Comparison of ENCODE assay signal across 16 cellular contexts in the genomic region with DNA sequence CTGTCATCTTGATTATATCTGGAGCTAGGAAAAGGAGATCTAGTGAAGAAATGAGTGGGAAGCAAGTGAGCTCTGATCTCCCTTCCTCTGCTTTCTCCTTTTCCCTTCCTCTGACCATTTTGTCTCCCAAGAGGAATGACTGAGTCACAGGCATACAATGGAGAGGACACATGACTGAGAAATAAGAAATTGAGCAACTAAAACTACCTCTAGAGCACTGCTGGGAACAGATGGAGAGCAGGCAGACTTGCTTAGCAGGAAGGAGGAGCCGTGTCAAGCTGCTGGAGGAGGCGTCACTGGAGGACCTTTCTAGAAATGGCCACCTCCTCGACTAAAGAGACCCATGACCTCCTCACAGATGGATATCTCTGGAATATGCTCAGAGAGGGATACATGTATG.
DNase-seq lines count a peak whose midpoint lies in the region; ATAC-seq and TF ChIP-seq lines count a peak whose summit lies in the region.
"Had no signal": no experiment of that assay in that cellular context is flagged by ENCODE, and none has a peak within 500 bp of the region (broad histone marks: within the 10 kb centered on the region; RNA-seq: fewer than 3 reads in every experiment).

No MANE protein-coding gene starts in this region.

- no peak overlapping the region for H3K23ac ChIP-seq in IMR-90 (ENCODE audit: low read depth, low read length)

- H3K4me2 ChIP-seq in IMR-90 (ENCODE audit: low read depth, low read length), result no peak overlapping the region

- intact Hi-C loops in IMR-90 (cut with micrococcal nuclease) (no loop called here), dorsolateral prefrontal cortex (cut with DNase I) (loop anchor here in 1 of 2 donors (5.0 to 10.0 kb wide), 2 partner anchors 108 to 165 kb away; a partner anchor contains a TSS), left lung (cut with DNase I) (no loop called here)

- POLR2A ChIA-PET in IMR-90 (lab: Charles Lee; ENCODE audit: unreplicated experiment), result no interaction called here

- no peak overlapping the region for H3K9ac ChIP-seq in IMR-90 (ENCODE audit: low read depth, low read length)

- no peaks in the 10 kb centered on the region for H4K20me1 ChIP-seq in IMR-90 (ENCODE audit: insufficient read depth, low read length)

- H3K27me3 ChIP-seq in IMR-90 (ENCODE audit: control insufficient read depth, insufficient read depth, low read length) (no peaks in the 10 kb centered on the region), dorsolateral prefrontal cortex (no peaks in the 10 kb centered on the region), left lung (no peaks in the 10 kb centered on the region)

- no peak overlapping the region for H3K4ac ChIP-seq in IMR-90 (ENCODE audit: low read depth, low read length)

- H2AFZ ChIP-seq in IMR-90 (replicated peaks; ENCODE audit: low read length, poor library complexity), result no peak overlapping the region

- H2BK20ac ChIP-seq in IMR-90 (ENCODE audit: low read depth, low read length), result no peak overlapping the region

- no peak overlapping the region for H2AK9ac ChIP-seq in IMR-90 (replicated peaks; ENCODE audit: low read depth, low read length, poor library complexity)

- 75% methylated on average over 2 of the region's 3 CpGs; no CpG with 5 or more reads in 1 of the 2 experiments for WGBS in IMR-90 (ENCODE audit: extremely low coverage in 2 of 2, insufficient read length in 1 of 2), 2 experiments

- H3K9me1 ChIP-seq in IMR-90 (ENCODE audit: insufficient read depth, low read length), result no peaks in the 10 kb centered on the region

- H3K9me3 ChIP-seq in IMR-90 (ENCODE audit: control insufficient read depth, insufficient read depth, low read length), result no peaks in the 10 kb centered on the region
- no peaks in the 10 kb centered on the region for H3K9me3 ChIP-seq in left lung
- H3K9me3 ChIP-seq: HAP-1 had no signal

- TF ChIP-seq POLR2A in IMR-90 (IDR thresholded peaks at IDR 0.05; ENCODE audit: low read depth, low read length), result no peak

- TF ChIP-seq CTCF in IMR-90 (conservative IDR thresholded peaks at IDR 0.05; ENCODE audit: low read depth, low read length) (no peak), dorsolateral prefrontal cortex (IDR thresholded peaks at IDR 0.05 in 54 of 56, conservative IDR thresholded peaks at IDR 0.05 in 2 of 56; ENCODE audit: low read depth in 1 of 56, partially characterized antibody in 56 of 56) (no peak), left lung (IDR thresholded peaks at IDR 0.05) (no peak)

- ATAC-seq in IMR-90 (ENCODE audit: low read depth), result peak; percentile 62
- peak; percentile 51 for ATAC-seq in left lung
- no peak for ATAC-seq in HG02588 (IDR thresholded peaks at IDR 0.05; ENCODE audit: unreplicated experiment)
- no peak for ATAC-seq in HG02852 (IDR thresholded peaks at IDR 0.05; ENCODE audit: unreplicated experiment)

- H3K18ac ChIP-seq in IMR-90 (ENCODE audit: low read depth, low read length), result no peak overlapping the region

- H3K4me3 ChIP-seq in IMR-90 (ENCODE audit: insufficient read depth, low read depth, low read length) (no peak overlapping the region), dorsolateral prefrontal cortex (no peak overlapping the region), left lung (no peak overlapping the region)
- H3K4me3 ChIP-seq: HAP-1 had no signal

- H3K4me1 ChIP-seq in IMR-90 (ENCODE audit: control insufficient read depth, insufficient read depth, low read length) (no peaks in the 10 kb centered on the region; the same call in 1 of the 2 replicates), left lung (no peaks in the 10 kb centered on the region)
- H3K4me1 ChIP-seq: HAP-1 had no signal

- H2BK5ac ChIP-seq in IMR-90 (ENCODE audit: low read depth, low read length, poor library complexity, severe bottlenecking), result no peak overlapping the region

- BruUV-seq in IMR-90 (replicated peaks; lab: Mats Ljungman, UMichigan), result no TSS peak

- no peak overlapping the region for H2BK15ac ChIP-seq in IMR-90 (ENCODE audit: low read depth, low read length)

- H2BK120ac ChIP-seq in IMR-90 (ENCODE audit: low read depth, low read length), result no peak overlapping the region

- no peak overlapping the region for H4K5ac ChIP-seq in IMR-90 (ENCODE audit: low read depth, low read length)

- CTCF ChIA-PET in IMR-90 (lab: Yijun Ruan, JAX), result no interaction called here

- H3K36me3 ChIP-seq in IMR-90 (ENCODE audit: control insufficient read depth, insufficient read depth, low read length) (peaks cover 10% of the 10 kb centered on the region), left lung (peaks cover 0 to 60% of the 10 kb centered on the region in 2 donors)

- dilution Hi-C loops in IMR-90 (cut with HindIII; ENCODE audit: low sequenced_read_pairs, unreplicated experiment), result no loop called here

- H2AK5ac ChIP-seq in IMR-90 (ENCODE audit: low read depth, low read length), result no peak overlapping the region

- no peak overlapping the region for H4K91ac ChIP-seq in IMR-90 (ENCODE audit: insufficient read depth, low read depth, low read length)

- H3K56ac ChIP-seq in IMR-90 (ENCODE audit: extremely low read depth, insufficient read depth, low read length), result no peak overlapping the region

- TF ChIP-seq RAD21 in IMR-90 (IDR thresholded peaks at IDR 0.05; ENCODE audit: low read length), result no peak

- in situ Hi-C loops in IMR-90 (cut with MboI; ENCODE audit: low sequenced_read_pairs), result no loop called here

- H4K8ac ChIP-seq in IMR-90 (ENCODE audit: low read depth in 2 of 2, low read length in 2 of 2), result no peak overlapping the region

- H3K79me1 ChIP-seq in IMR-90 (ENCODE audit: low read depth in 1 of 2, low read length in 2 of 2), result no peaks in the 10 kb centered on the region; a peak in 2 of 4 replicates

- no peak overlapping the region for H3K14ac ChIP-seq in IMR-90 (replicated peaks; ENCODE audit: low read depth, low read length)

- H3K27ac ChIP-seq in IMR-90 (ENCODE audit: insufficient read depth, low read length) (no peak overlapping the region), dorsolateral prefrontal cortex (peak overlapping the region in 49 of 59 donors; percentile 1 to 82 (median 67)), left lung (no peak overlapping the region)

- peak; percentile 82 for DNase-seq in AG08395 (ENCODE audit: low spot score)
- DNase-seq in IMR-90, result peak; percentile 73
- DNase-seq in dorsolateral prefrontal cortex, result no peak
- no peak for DNase-seq in left lung
- DNase-seq in retina, result no peak
- no peak for DNase-seq in stimulated activated CD4-positive, alpha-beta T cell treated with anti-CD3 and anti-CD28 coated beads, Interleukin-1b, Interleukin-23, amount 100 ng/mL, for 48 hours
- DNase-seq: activated naive CD8-positive, alpha-beta T cell treated with anti-CD3 and anti-CD28 coated beads for 36 hours; DMS79; effector CD8-positive, alpha-beta T cell; midbrain; NCI-H1417 treated with DMSO at 0.1 percent for 48 hours; NCI-H69; SHP77 treated with DMSO at 0.1 percent for 48 hours had no signal

TF ChIP-seq in IMR-90, 13 proteins besides CTCF, POLR2A, EP300 and RAD21:
- no peak for TF ChIP-seq FOS (IDR thresholded peaks at IDR 0.05; ENCODE audit: low read depth, low read length)
- TF ChIP-seq CEBPB (IDR thresholded peaks at IDR 0.05; ENCODE audit: low read depth, low read length), result peak; percentile 51; the same call in 1 of the 2 replicates
- TF ChIP-seq, protein P1, sequence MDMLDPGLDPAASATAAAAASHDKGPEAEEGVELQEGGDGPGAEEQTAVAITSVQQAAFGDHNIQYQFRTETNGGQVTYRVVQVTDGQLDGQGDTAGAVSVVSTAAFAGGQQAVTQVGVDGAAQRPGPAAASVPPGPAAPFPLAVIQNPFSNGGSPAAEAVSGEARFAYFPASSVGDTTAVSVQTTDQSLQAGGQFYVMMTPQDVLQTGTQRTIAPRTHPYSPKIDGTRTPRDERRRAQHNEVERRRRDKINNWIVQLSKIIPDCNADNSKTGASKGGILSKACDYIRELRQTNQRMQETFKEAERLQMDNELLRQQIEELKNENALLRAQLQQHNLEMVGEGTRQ (IDR thresholded peaks at IDR 0.05; ENCODE audit: low read depth, low read length), result peak; percentile 56; the same call in 1 of the 2 replicates
- TF ChIP-seq, protein P2, sequence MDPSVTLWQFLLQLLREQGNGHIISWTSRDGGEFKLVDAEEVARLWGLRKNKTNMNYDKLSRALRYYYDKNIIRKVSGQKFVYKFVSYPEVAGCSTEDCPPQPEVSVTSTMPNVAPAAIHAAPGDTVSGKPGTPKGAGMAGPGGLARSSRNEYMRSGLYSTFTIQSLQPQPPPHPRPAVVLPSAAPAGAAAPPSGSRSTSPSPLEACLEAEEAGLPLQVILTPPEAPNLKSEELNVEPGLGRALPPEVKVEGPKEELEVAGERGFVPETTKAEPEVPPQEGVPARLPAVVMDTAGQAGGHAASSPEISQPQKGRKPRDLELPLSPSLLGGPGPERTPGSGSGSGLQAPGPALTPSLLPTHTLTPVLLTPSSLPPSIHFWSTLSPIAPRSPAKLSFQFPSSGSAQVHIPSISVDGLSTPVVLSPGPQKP (IDR thresholded peaks at IDR 0.05; ENCODE audit: borderline replicate concordance, low read depth, low read length), result no peak
- no peak for TF ChIP-seq SMC3 (IDR thresholded peaks at IDR 0.05; ENCODE audit: low read depth, low read length)

Comparison
In these comparisons a context has a peak if more than half of its experiments do, and no peak if none do; other contexts are left out.
1. DNase-seq: peak in AG08395 (single experiment) and IMR-90 (single experiment); none in dorsolateral prefrontal cortex (0 of 10), left lung (0 of 2), retina (single experiment) and stimulated activated CD4-positive, alpha-beta T cell treated with anti-CD3 and anti-CD28 coated beads, Interleukin-1b, Interleukin-23, amount 100 ng/mL, for 48 hours (single experiment).
2. ATAC-seq: peak in IMR-90 (single experiment) and left lung (single experiment); none in HG02588 (single experiment) and HG02852 (single experiment).
3. H3K27ac ChIP-seq: peak in dorsolateral prefrontal cortex (49 of 59); none in IMR-90 (single experiment) and left lung (0 of 2).